In genomic region chr3:32640939-32641725, GRCh38 we compare ENCODE assay signal across 1 cellular context.
TF ChIP-seq lines count a peak whose summit lies in the region.

No MANE protein-coding gene starts in this region.

TF ChIP-seq in GM23338, 12 proteins besides CTCF, POLR2A, EP300 and RAD21 (continued from another document):
- TF ChIP-seq ZNF462 (CRISPR knock-in tag; IDR thresholded peaks at IDR 0.05) (no peak), REST (IDR thresholded peaks at IDR 0.05; ENCODE audit: unreplicated experiment) (no peak), CREB1 (CRISPR knock-in tag; IDR thresholded peaks at IDR 0.05; ENCODE audit: low read depth) (no peak), STAT1 (IDR thresholded peaks at IDR 0.05; ENCODE audit: unreplicated experiment) (no peak), EZH2phosphoT487 (IDR thresholded peaks at IDR 0.05; ENCODE audit: unreplicated experiment) (no peak), EZH2 (IDR thresholded peaks at IDR 0.05; ENCODE audit: low read depth, unreplicated experiment) (no peak)
